ENCODE assay signal across 16 cellular contexts in genomic region chr2:20622731-20623130, GRCh38. TPM values are rescaled to one million over a fixed set of nuclear protein-coding genes. Genes with fewer than 3 reads are reported as not detected.
DNase-seq lines count a peak whose midpoint lies in the region; ATAC-seq, FAIRE-seq and TF ChIP-seq lines count a peak whose summit lies in the region.
"Had no signal": no experiment of that assay in that cellular context is flagged by ENCODE, and none has a peak within 500 bp of the region (broad histone marks: within the 10 kb centered on the region; RNA-seq: fewer than 3 reads in every experiment).

No MANE protein-coding gene starts in this region.

- H3K79me1 ChIP-seq in neuronal stem cell (ENCODE audit: low read depth, low read length) = no peaks in the 10 kb centered on the region

- H3K23ac ChIP-seq in neuronal stem cell (ENCODE audit: low read depth, low read length, poor library complexity) = no peak overlapping the region

- ATAC-seq in Right ventricle myocardium inferior (peak; percentile 38), upper lobe of right lung (no peak)
- ATAC-seq: CD8-positive, alpha-beta T cell had no signal

- FAIRE-seq in small intestine (lab: Jason Lieb, UNC) = no peak
- FAIRE-seq: astrocyte, GM12892 had no signal

- H3K27me3 ChIP-seq in SJCRH30 (no peaks in the 10 kb centered on the region), neuronal stem cell (ENCODE audit: control insufficient read depth in 3 of 3, insufficient read depth in 3 of 3, low read depth in 1 of 3, low read length in 3 of 3) (no peaks in the 10 kb centered on the region), upper lobe of right lung (no peaks in the 10 kb centered on the region), small intestine (ENCODE audit: control insufficient read depth in 2 of 2, insufficient read depth in 2 of 2, low read length in 2 of 2) (no peaks in the 10 kb centered on the region)

- H3K4me3 ChIP-seq in SJCRH30 = peak overlapping the region; percentile 38
- no peak overlapping the region for H3K4me3 ChIP-seq in neuronal stem cell (ENCODE audit: low read length in 2 of 2)
- no peak overlapping the region for H3K4me3 ChIP-seq in upper lobe of right lung
- no peak overlapping the region for H3K4me3 ChIP-seq in small intestine (ENCODE audit: low read depth in 1 of 2, low read length in 2 of 2)

- no peak for TF ChIP-seq CTCF in upper lobe of right lung (IDR thresholded peaks at IDR 0.05)

- H2AK5ac ChIP-seq in neuronal stem cell (ENCODE audit: low read depth, low read length) = peak overlapping the region; percentile 33

- H3K4me2 ChIP-seq in neuronal stem cell (ENCODE audit: insufficient read depth, low read length, poor library complexity, severe bottlenecking) = no peak overlapping the region

- peaks cover 73% of the 10 kb centered on the region for H3K4me1 ChIP-seq in SJCRH30
- H3K4me1 ChIP-seq in neuronal stem cell (ENCODE audit: control insufficient read depth in 2 of 2, insufficient read depth in 1 of 2, low read depth in 1 of 2, low read length in 2 of 2) = peaks cover 0 to 12% of the 10 kb centered on the region in 2 donors
- peaks cover 23% of the 10 kb centered on the region for H3K4me1 ChIP-seq in upper lobe of right lung
- no peaks in the 10 kb centered on the region for H3K4me1 ChIP-seq in small intestine (ENCODE audit: control insufficient read depth in 2 of 2, insufficient read depth in 1 of 2, low read depth in 1 of 2, low read length in 1 of 2)

- no peak overlapping the region for H3K4ac ChIP-seq in neuronal stem cell (ENCODE audit: low read length)

- no peak overlapping the region for H4K8ac ChIP-seq in neuronal stem cell (ENCODE audit: low read depth, low read length)

- DNase-seq in SJCRH30 (peak; percentile 98 to 99), Right ventricle myocardium inferior (ENCODE audit: missing footprints) (peak; percentile 88), neuronal stem cell (ENCODE audit: low spot score) (no peak), upper lobe of right lung (peak; percentile 50), RKO (ENCODE audit: low spot score) (no peak), cerebellar cortex (ENCODE audit: low spot score) (no peak), small intestine (no peak)
- DNase-seq: activated CD4-positive, alpha-beta T cell treated with anti-CD3 and anti-CD28 coated beads, Interleukin-2, amount 50 U/mL, for 4 hours; CD8-positive, alpha-beta T cell; Karpas-422; NCI-H146; NCI-H748 treated with DMSO at 0.1 percent for 48 hours; occipital lobe; T1000 had no signal

- H2BK12ac ChIP-seq in neuronal stem cell (ENCODE audit: low read length) = no peak overlapping the region

- H2BK15ac ChIP-seq in neuronal stem cell (ENCODE audit: low read length) = no peak overlapping the region

- H3K36me3 ChIP-seq in SJCRH30 = no peaks in the 10 kb centered on the region
- H3K36me3 ChIP-seq in neuronal stem cell (replicated peaks in 1 of 2; ENCODE audit: control insufficient read depth in 2 of 2, insufficient read depth in 2 of 2, low read length in 2 of 2) = peaks cover 3 to 23% of the 10 kb centered on the region in 2 donors
- peaks cover 53% of the 10 kb centered on the region for H3K36me3 ChIP-seq in upper lobe of right lung
- peaks cover 2 to 5% of the 10 kb centered on the region in 2 donors for H3K36me3 ChIP-seq in small intestine (ENCODE audit: control insufficient read depth in 2 of 2, insufficient read depth in 2 of 2, low read length in 2 of 2)

- H3K9me3 ChIP-seq in SJCRH30 (replicated peaks) = no peaks in the 10 kb centered on the region
- H3K9me3 ChIP-seq in neuronal stem cell (replicated peaks in 1 of 2; ENCODE audit: control insufficient read depth in 2 of 2, insufficient read depth in 1 of 2, low read depth in 1 of 2, low read length in 2 of 2) = no peaks in the 10 kb centered on the region
- no peaks in the 10 kb centered on the region for H3K9me3 ChIP-seq in upper lobe of right lung
- no peaks in the 10 kb centered on the region for H3K9me3 ChIP-seq in small intestine (ENCODE audit: control insufficient read depth, low read depth)

- H2BK5ac ChIP-seq in neuronal stem cell (ENCODE audit: low read length) = no peak overlapping the region

- H3K9ac ChIP-seq in neuronal stem cell (ENCODE audit: low read depth, low read length, poor library complexity) = no peak overlapping the region

- H3K18ac ChIP-seq in neuronal stem cell (ENCODE audit: low read length) = no peak overlapping the region

- no peak overlapping the region for H2AFZ ChIP-seq in neuronal stem cell (ENCODE audit: low read length)

- WGBS in neuronal stem cell (ENCODE audit: extremely low coverage in 2 of 2, insufficient read length in 2 of 2, insufficient replicate concordance in 1 of 2), 2 donors = no CpG with 5 or more reads among the region's 10 CpGs
- 87 to 90% (median 88%) methylated on average over 10 of the region's 10 CpGs for WGBS in small intestine, 3 donors

- no peak overlapping the region for H2BK120ac ChIP-seq in neuronal stem cell (ENCODE audit: low read depth, low read length)

- H4K91ac ChIP-seq in neuronal stem cell (ENCODE audit: low read depth, low read length, poor library complexity) = no peak overlapping the region

- no peak overlapping the region for H3K14ac ChIP-seq in neuronal stem cell (ENCODE audit: low read length)

- intact Hi-C loops in Right ventricle myocardium inferior (cut with DNase I) (no loop called here), upper lobe of right lung (cut with DNase I) (no loop called here)

- H3K27ac ChIP-seq in SJCRH30 = peak overlapping the region; percentile 95
- H3K27ac ChIP-seq in neuronal stem cell (replicated peaks; ENCODE audit: low read length) = no peak overlapping the region
- no peak overlapping the region for H3K27ac ChIP-seq in upper lobe of right lung
- H3K27ac ChIP-seq in small intestine (ENCODE audit: low read depth in 1 of 2, low read length in 1 of 2) = no peak overlapping the region

RNA-seq across cellular contexts. Expression of gene HS1BP3, which starts 28.2 kb away (rescaled TPM):
- total RNA-seq in SJCRH30 (2014; rRNA removed; shearing (Covaris generic)) = 14.0 and 14.7 TPM in 2 replicates
- total RNA-seq in Right ventricle myocardium inferior (20.1 TPM), upper lobe of right lung (35.8 TPM)
- 13.1 TPM for polyA plus RNA-seq in neuronal stem cell (2013, experiment 1 of 2)
- 12.9 TPM for polyA plus RNA-seq in neuronal stem cell (2013, experiment 2 of 2)
- polyA plus RNA-seq in small intestine = 10 to 100 TPM; 18.5 to 23.5 (median 23.2) TPM

RNA-seq across cellular contexts. Expression of gene GDF7, which starts 44.2 kb away (rescaled TPM):
- 0.02 and 0.03 TPM in 2 replicates for total RNA-seq in SJCRH30 (2014; rRNA removed; shearing (Covaris generic))
- total RNA-seq in Right ventricle myocardium inferior = 0.46 TPM
- 0.04 TPM for polyA plus RNA-seq in neuronal stem cell (2013, experiment 1 of 2)
- polyA plus RNA-seq in neuronal stem cell (2013, experiment 2 of 2) = 0.06 TPM
- total RNA-seq in upper lobe of right lung = 0.72 TPM
- polyA plus RNA-seq in small intestine = under 1 TPM in 1 of 3 donors, not detected in 2; 0.16 TPM

Comparison
In these comparisons a context has a peak if more than half of its experiments do, and no peak if none do; other contexts are left out.
1. DNase-seq: peak in SJCRH30 (2 of 2), Right ventricle myocardium inferior (single experiment) and upper lobe of right lung (single experiment); none in neuronal stem cell (single experiment), RKO (single experiment), cerebellar cortex (single experiment) and small intestine (single experiment).